Comparison of ENCODE assay signal across 8 cellular contexts in the genomic region with DNA sequence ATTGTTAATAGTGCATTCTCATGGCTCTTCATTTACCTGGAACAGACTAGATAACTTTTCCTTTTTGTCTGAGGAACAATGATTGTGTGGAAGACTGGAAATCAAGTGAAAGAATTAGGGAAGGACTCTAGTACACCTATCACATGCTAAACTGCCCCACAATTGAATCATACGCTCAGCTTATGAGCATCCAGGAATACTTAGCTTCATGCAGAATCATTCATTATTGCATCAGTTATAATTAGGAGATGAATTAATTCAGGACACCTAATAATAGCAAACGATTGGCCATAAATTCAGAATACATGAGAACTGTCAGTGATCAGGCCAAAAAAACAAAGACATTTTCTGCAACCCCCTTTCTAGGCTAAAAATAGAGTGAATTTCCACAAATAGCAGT.
"Had no signal": no experiment of that assay in that cellular context is flagged by ENCODE, and none has a peak within 500 bp of the region (broad histone marks: within the 10 kb centered on the region; RNA-seq: fewer than 3 reads in every experiment).

No MANE protein-coding gene starts in this region.

- H3K27me3 Mint-ChIP-seq: IgD-negative memory B cell had no signal

- H3K36me3 ChIP-seq: HAP-1 had no signal

- H2AFZ ChIP-seq: GM23338 had no signal

- DNase-seq: HFFc6, KBM-7 had no signal

- H3K9me3 Mint-ChIP-seq: GM23338, HFFc6 had no signal

- ATAC-seq: GM23338, HCT116, HepG2 had no signal

- H3K4me3 ChIP-seq: GM23338, HAP-1 had no signal

- H3K27ac Mint-ChIP-seq: GM23338, HFFc6, IgD-negative memory B cell had no signal

- H3K4me3 Mint-ChIP-seq: GM23338, HFFc6, IgD-negative memory B cell had no signal

- H3K36me3 Mint-ChIP-seq: IgD-negative memory B cell had no signal

- H3K4me1 ChIP-seq: HAP-1 had no signal

- H3K27ac ChIP-seq: HL-60 had no signal

- H3K4me2 ChIP-seq: GM23338 had no signal

- H3K4me1 Mint-ChIP-seq: IgD-negative memory B cell had no signal

- H3K9me3 ChIP-seq: HAP-1 had no signal
